Comparison of ENCODE assay signal across 26 cellular contexts in genomic region chr1:203331224-203331623, GRCh38. TPM values are rescaled to one million over a fixed set of nuclear protein-coding genes. Genes with fewer than 3 reads are reported as not detected.
"Had no signal": no experiment of that assay in that cellular context is flagged by ENCODE, and none has a peak within 500 bp of the region (broad histone marks: within the 10 kb centered on the region; RNA-seq: fewer than 3 reads in every experiment).

No MANE protein-coding gene starts in this region.

- H3K27me3 Mint-ChIP-seq: activated B cell treated with CpG ODN at 0.5 μM for 24 hours; activated CD4-positive, alpha-beta memory T cell treated with anti-CD3 and anti-CD28 coated beads for 36 hours; activated naive CD8-positive, alpha-beta T cell treated with anti-CD3 and anti-CD28 coated beads, Interleukin-2, amount 50 U/mL, for 24 hours had no signal

- H3K36me3 ChIP-seq: left lung, uterus had no signal

- H3K4me1 ChIP-seq: uterus had no signal

- H3K9me3 ChIP-seq: body of pancreas, left lung, uterus had no signal

- H3K36me3 Mint-ChIP-seq: activated CD4-positive, alpha-beta memory T cell treated with anti-CD3 and anti-CD28 coated beads for 36 hours; activated naive CD4-positive, alpha-beta T cell treated with anti-CD3 and anti-CD28 coated beads, Interleukin-2, amount 10 ng/mL, durations not matched to agents 7 days and 5 days; immature natural killer cell; naive thymus-derived CD4-positive, alpha-beta T cell had no signal

- H3K27ac ChIP-seq: body of pancreas, hepatocyte, left lung, uterus had no signal

- H3K27ac Mint-ChIP-seq: activated B cell treated with CpG ODN at 0.5 μM for 24 hours; activated CD4-positive, alpha-beta memory T cell treated with anti-CD3 and anti-CD28 coated beads for 36 hours; activated naive CD4-positive, alpha-beta T cell treated with anti-CD3 and anti-CD28 coated beads, Interleukin-2, amount 10 ng/mL, durations not matched to agents 7 days and 5 days; activated naive CD8-positive, alpha-beta T cell treated with anti-CD3 and anti-CD28 coated beads, Interleukin-2, amount 50 U/mL, for 24 hours; immature natural killer cell; naive thymus-derived CD4-positive, alpha-beta T cell; stimulated activated effector memory CD8-positive, alpha-beta T cell treated with anti-CD3 and anti-CD28 coated beads, Interleukin-12 subunit alpha, Interleukin-12 subunit beta, amount 100 ng/mL, for 72 hours had no signal

- H3K4me3 Mint-ChIP-seq: activated B cell treated with CpG ODN at 0.5 μM for 24 hours; activated CD4-positive, alpha-beta memory T cell treated with anti-CD3 and anti-CD28 coated beads for 36 hours; activated naive CD4-positive, alpha-beta T cell treated with anti-CD3 and anti-CD28 coated beads, Interleukin-2, amount 10 ng/mL, durations not matched to agents 7 days and 5 days; activated naive CD8-positive, alpha-beta T cell treated with anti-CD3 and anti-CD28 coated beads, Interleukin-2, amount 50 U/mL, for 24 hours; immature natural killer cell; naive thymus-derived CD4-positive, alpha-beta T cell; neural crest cell; stimulated activated effector memory CD8-positive, alpha-beta T cell treated with anti-CD3 and anti-CD28 coated beads, Interleukin-12 subunit alpha, Interleukin-12 subunit beta, amount 100 ng/mL, for 72 hours had no signal

- H3K9me3 Mint-ChIP-seq: activated B cell treated with CpG ODN at 0.5 μM for 24 hours; activated CD4-positive, alpha-beta memory T cell treated with anti-CD3 and anti-CD28 coated beads for 36 hours; activated naive CD4-positive, alpha-beta T cell treated with anti-CD3 and anti-CD28 coated beads, Interleukin-2, amount 10 ng/mL, durations not matched to agents 7 days and 5 days; activated naive CD8-positive, alpha-beta T cell treated with anti-CD3 and anti-CD28 coated beads, Interleukin-2, amount 50 U/mL, for 24 hours; immature natural killer cell; naive thymus-derived CD4-positive, alpha-beta T cell; neural crest cell; stimulated activated effector memory CD8-positive, alpha-beta T cell treated with anti-CD3 and anti-CD28 coated beads, Interleukin-12 subunit alpha, Interleukin-12 subunit beta, amount 100 ng/mL, for 72 hours had no signal

- H2AFZ ChIP-seq: hepatocyte had no signal

- H3K4me2 ChIP-seq: hepatocyte had no signal

- H3K27me3 ChIP-seq: body of pancreas, hepatocyte, left lung, uterus had no signal

- H3K4me3 ChIP-seq: body of pancreas, hepatocyte, left lung, lung, uterus had no signal

- H3K79me2 ChIP-seq: hepatocyte had no signal

- DNase-seq: activated B cell treated with CpG ODN at 0.5 μM for 24 hours; activated CD4-positive, alpha-beta memory T cell treated with anti-CD3 and anti-CD28 coated beads for 36 hours; activated CD4-positive, alpha-beta T cell treated with anti-CD3 and anti-CD28 coated beads for 4 hours; activated effector memory CD4-positive, alpha-beta T cell treated with Interleukin-2 at 50 U/mL for 16 hours; activated naive CD4-positive, alpha-beta T cell treated with anti-CD3 and anti-CD28 coated beads, Interleukin-2, amount 10 ng/mL, durations not matched to agents 7 days and 5 days; activated naive CD8-positive, alpha-beta T cell treated with anti-CD3 and anti-CD28 coated beads, Interleukin-2, amount 50 U/mL, for 24 hours; activated T-cell treated with anti-CD3 and anti-CD28 coated beads, Interleukin-2, amount 50 U/mL, for 48 hours; body of pancreas; caudate nucleus; dermis blood vessel endothelial cell; effector CD8-positive, alpha-beta T cell; foreskin melanocyte; immature natural killer cell; kidney glomerular epithelial cell; naive thymus-derived CD4-positive, alpha-beta T cell; occipital lobe; small intestine; stimulated activated CD4-positive, alpha-beta T cell treated with anti-CD3 and anti-CD28 coated beads, Interleukin-2, amount 100 ng/mL, for 24 hours; T1000; trophoblast cell; uterus had no signal

RNA-seq across cellular contexts. Expression of gene FMOD, which starts 19.7 kb away (rescaled TPM):
- total RNA-seq: activated B cell treated with CpG ODN at 0.5 μM for 24 hours; naive thymus-derived CD4-positive, alpha-beta T cell had no signal
- polyA plus RNA-seq: immature natural killer cell; naive thymus-derived CD4-positive, alpha-beta T cell had no signal
